ENCODE assay signal across 8 cellular contexts in genomic region chr11:8593455-8593854, GRCh38. TPM values are rescaled to one million over a fixed set of nuclear protein-coding genes. Genes with fewer than 3 reads are reported as not detected.
DNase-seq lines count a peak whose midpoint lies in the region; ATAC-seq, FAIRE-seq and TF ChIP-seq lines count a peak whose summit lies in the region.

No MANE protein-coding gene starts in this region.

- intact Hi-C loops in activated CD8-positive, alpha-beta T cell treated with anti-CD3 and anti-CD28 coated beads for 36 hours (cut with micrococcal nuclease): no loop called here
- intact Hi-C loops in transverse colon (cut with DNase I; ENCODE audit: low total_unique reads): no loop called here

- no peak overlapping the region for H2AFZ ChIP-seq in keratinocyte (ENCODE audit: control insufficient read depth, low read length)

- DNase-seq in GM12891 (ENCODE audit: insufficient read length, low spot score) (no peak), keratinocyte (ENCODE audit: low read depth, low spot score) (no peak), transverse colon (no peak), mesenteric fat pad (ENCODE audit: low spot score) (no peak), GDM1 (lab: John Stamatoyannopoulos, UW) (no peak)
- no peak for DNase-seq in activated CD8-positive, alpha-beta T cell treated with anti-CD3 and anti-CD28 coated beads for 36 hours

- H3K4me3 ChIP-seq in keratinocyte (ENCODE audit: control insufficient read depth in 2 of 3, extremely low read depth in 1 of 3, insufficient read depth in 2 of 3, low read depth in 1 of 3, low read length in 3 of 3): peak overlapping the region in 2 of 3 experiments; percentile 30 to 34
- H3K4me3 ChIP-seq in transverse colon: peak overlapping the region; percentile 47 to 73 (median 61)

- no peak for TF ChIP-seq CTCF in activated CD8-positive, alpha-beta T cell treated with anti-CD3 and anti-CD28 coated beads for 36 hours (IDR thresholded peaks at IDR 0.05)
- TF ChIP-seq CTCF in keratinocyte (optimal IDR thresholded peaks at IDR 0.05 in 1 of 3, IDR thresholded peaks at IDR 0.05 in 1 of 3, conservative IDR thresholded peaks at IDR 0.05 in 1 of 3; ENCODE audit: extremely low read depth in 1 of 3, insufficient read depth in 2 of 3, low read length in 3 of 3): no peak
- TF ChIP-seq CTCF in transverse colon (IDR thresholded peaks at IDR 0.05): no peak

- peaks cover 3% of the 10 kb centered on the region for H3K4me1 Mint-ChIP-seq in activated CD8-positive, alpha-beta T cell treated with anti-CD3 and anti-CD28 coated beads for 36 hours (ENCODE audit: low read depth)

- FAIRE-seq in GM12891 (lab: Jason Lieb, UNC) (peak; percentile 60), keratinocyte (lab: Jason Lieb, UNC) (no peak)

- no peaks in the 10 kb centered on the region for H4K20me1 ChIP-seq in keratinocyte (ENCODE audit: control insufficient read depth, extremely low read depth, insufficient read depth, low read length)

- ATAC-seq in HG02571 (IDR thresholded peaks at IDR 0.05; ENCODE audit: unreplicated experiment) (peak; percentile 4), HG03457 (IDR thresholded peaks at IDR 0.05; ENCODE audit: unreplicated experiment) (no peak)
- peak; percentile 31 for ATAC-seq in activated CD8-positive, alpha-beta T cell treated with anti-CD3 and anti-CD28 coated beads for 36 hours

- TF ChIP-seq POLR2A in GM12891 (IDR thresholded peaks at IDR 0.05; ENCODE audit: low read depth, low read length): no peak
- no peak for TF ChIP-seq POLR2A in transverse colon (IDR thresholded peaks at IDR 0.05)

- no peaks in the 10 kb centered on the region for H3K4me1 ChIP-seq in keratinocyte (ENCODE audit: control insufficient read depth, extremely low read depth, insufficient read depth, low read length)
- H3K4me1 ChIP-seq in transverse colon: peaks cover 0 to 15% (median 7%) of the 10 kb centered on the region in 4 donors

- H3K9me1 ChIP-seq in keratinocyte (ENCODE audit: control insufficient read depth, extremely low read depth, insufficient read depth, low read length): no peaks in the 10 kb centered on the region

- peaks cover 38% of the 10 kb centered on the region for H3K27me3 Mint-ChIP-seq in activated CD8-positive, alpha-beta T cell treated with anti-CD3 and anti-CD28 coated beads for 36 hours

- H3K36me3 ChIP-seq in keratinocyte (ENCODE audit: control insufficient read depth in 2 of 2, extremely low read depth in 1 of 2, insufficient read depth in 2 of 2, low read length in 2 of 2) (no peaks in the 10 kb centered on the region), transverse colon (no peaks in the 10 kb centered on the region)

- peaks cover 24% of the 10 kb centered on the region for H3K27me3 ChIP-seq in keratinocyte (ENCODE audit: control insufficient read depth, extremely low read depth, insufficient read depth, low read length)
- H3K27me3 ChIP-seq in transverse colon: peaks cover 10% of the 10 kb centered on the region

- POLR2A ChIA-PET in activated CD8-positive, alpha-beta T cell treated with anti-CD3 and anti-CD28 coated beads for 36 hours (lab: Charles Lee): interaction anchor here (1.7 kb wide), 1 partner anchor 89 kb away, joined by 9 read pairs; the partner anchor contains the start of genes RPL27A and TRIM66

- dilution Hi-C loops in keratinocyte (cut with MboI; ENCODE audit: extremely low pct_ligation_motif_present, low sequenced_read_pairs): no loop called here

- CTCF ChIA-PET in activated CD8-positive, alpha-beta T cell treated with anti-CD3 and anti-CD28 coated beads for 36 hours (lab: Charles Lee): interaction anchor here (1.2 to 1.8 kb wide), 4 partner anchors 9 to 494 kb away, joined by 3 to 6 read pairs (median 4); partner anchors contain the start of gene LMO1

- peak overlapping the region; percentile 73 for H3K4me3 Mint-ChIP-seq in activated CD8-positive, alpha-beta T cell treated with anti-CD3 and anti-CD28 coated beads for 36 hours

- H3K9ac ChIP-seq in keratinocyte (ENCODE audit: control insufficient read depth, extremely low read depth, insufficient read depth, low read length): no peak overlapping the region

- H3K9me3 ChIP-seq in keratinocyte (ENCODE audit: control insufficient read depth, low read depth, low read length) (no peaks in the 10 kb centered on the region), transverse colon (no peaks in the 10 kb centered on the region)

- in situ Hi-C loops in transverse colon (cut with MboI; ENCODE audit: low pct_ligation_motif_present in 1 of 4, low pct_unique_long_range_greater_than_20kb in 1 of 4, low sequenced_read_pairs in 3 of 4): no loop called here

- H3K79me2 ChIP-seq in keratinocyte (ENCODE audit: control insufficient read depth, insufficient read depth, low read length): no peaks in the 10 kb centered on the region

- 20 to 21% methylated on average over 1 to 7 of the region's 7 CpGs for WGBS in transverse colon (ENCODE audit: low coverage in 1 of 2), 2 donors

- no peaks in the 10 kb centered on the region for H3K36me3 Mint-ChIP-seq in activated CD8-positive, alpha-beta T cell treated with anti-CD3 and anti-CD28 coated beads for 36 hours (ENCODE audit: low read depth)

- H3K27ac ChIP-seq in keratinocyte (ENCODE audit: control insufficient read depth, insufficient read depth, low read length) (no peak overlapping the region), transverse colon (peak overlapping the region; percentile 9 to 46 (median 36))

- H3K9me3 Mint-ChIP-seq in activated CD8-positive, alpha-beta T cell treated with anti-CD3 and anti-CD28 coated beads for 36 hours: no peaks in the 10 kb centered on the region

- TF ChIP-seq EP300 in transverse colon (IDR thresholded peaks at IDR 0.05; ENCODE audit: low read depth): no peak

- no peak overlapping the region for H3K27ac Mint-ChIP-seq in activated CD8-positive, alpha-beta T cell treated with anti-CD3 and anti-CD28 coated beads for 36 hours

- peak overlapping the region; percentile 62 for H3K4me2 ChIP-seq in keratinocyte (ENCODE audit: control insufficient read depth, extremely low read depth, insufficient read depth, low read depth, low read length)

TF ChIP-seq in GM12891, 5 proteins besides CTCF, POLR2A, EP300 and RAD21:
- TF ChIP-seq SPI1 (IDR thresholded peaks at IDR 0.05; ENCODE audit: low read depth, low read length): no peak
- TF ChIP-seq TAF1 (IDR thresholded peaks at IDR 0.05; ENCODE audit: low read depth, low read length): no peak
- TF ChIP-seq PAX5 (IDR thresholded peaks at IDR 0.05; ENCODE audit: insufficient read depth, low read length, severe bottlenecking): no peak
- no peak for TF ChIP-seq POU2F2 (IDR thresholded peaks at IDR 0.05; ENCODE audit: low read depth, low read length)
- no peak for TF ChIP-seq POLR2AphosphoS5 (IDR thresholded peaks at IDR 0.05; ENCODE audit: low read depth, low read length)
TF ChIP-seq in GM12891: peak in this region for 0.

RNA-seq across cellular contexts. Expression of gene STK33, which starts 0.6 kb away (rescaled TPM):
- polyA plus RNA-seq in GM12891 (2012; ENCODE audit: low read depth, missing spikeins): 7.2 TPM
- 1 to 10 TPM; 1.3 to 3.6 TPM for total RNA-seq in activated CD8-positive, alpha-beta T cell treated with anti-CD3 and anti-CD28 coated beads for 36 hours
- polyA plus RNA-seq in keratinocyte: 0.05 to 0.18 TPM (median 0.06 TPM) in 3 replicates
- not detected for polyA plus RNA-seq in keratinocyte (2011; ENCODE audit: low read depth)
- polyA plus RNA-seq in keratinocyte (2011; cell fraction: cytosol; rRNA removed): 0.04 TPM in 1 of 2 replicates, not detected in the other
- 0.29 TPM in 2 replicates for polyA plus RNA-seq in keratinocyte (2011; cell fraction: nucleus; rRNA removed)
- polyA plus RNA-seq in keratinocyte (2012; ENCODE audit: low replicate concordance): 0.08 TPM in 1 of 2 replicates, not detected in the other
- 0.19 TPM in 1 of 3 replicates, not detected in the others for polyA minus RNA-seq in keratinocyte
- not detected for polyA minus RNA-seq in keratinocyte (2011; cell fraction: cytosol; rRNA and poly(A)+ RNA removed)
- not detected in 2 replicates for polyA minus RNA-seq in keratinocyte (2011; cell fraction: nucleus; rRNA and poly(A)+ RNA removed)
- total RNA-seq in transverse colon (10 to 100 TPM in 1 of 4 donors, 1 to 10 TPM in 3; 2.0 to 14.2 (median 3.8) TPM), mesenteric fat pad (1.3 TPM)
